Comparison of ENCODE assay signal across 21 cellular contexts in the genomic region with DNA sequence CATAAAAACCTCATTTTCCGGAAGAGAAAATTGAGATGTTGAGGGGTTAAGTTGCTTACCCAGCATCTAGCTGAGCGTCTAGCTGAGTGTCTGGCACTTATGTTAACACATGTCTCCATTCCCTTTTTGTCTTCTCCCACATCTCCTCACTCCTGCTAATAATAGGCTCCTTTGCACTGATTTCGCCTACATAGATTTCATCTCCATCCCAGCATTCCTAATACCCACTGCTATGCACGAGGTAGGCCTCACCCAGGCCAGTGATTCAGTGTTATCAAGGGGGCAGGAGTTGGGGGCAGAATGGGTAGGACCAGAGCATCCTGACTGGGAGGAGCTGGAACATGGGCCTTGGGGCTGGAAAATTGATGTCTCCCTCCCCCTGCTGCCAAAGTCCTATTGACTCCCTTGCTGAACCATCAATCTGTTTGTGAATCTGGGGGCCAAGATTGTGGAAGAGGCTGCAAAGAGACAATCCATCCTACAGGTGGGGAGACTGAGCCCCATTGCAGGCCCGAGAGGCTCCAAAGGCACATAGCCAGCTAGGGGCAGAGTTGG. TPM values are rescaled to one million over a fixed set of nuclear protein-coding genes. Genes with fewer than 3 reads are reported as not detected.
A peak's percentile ranks its signal among the peaks of the same experiment; 100 is the strongest.
DNase-seq lines count a peak whose midpoint lies in the region; ATAC-seq and TF ChIP-seq lines count a peak whose summit lies in the region.
"Had no signal": no experiment of that assay in that cellular context is flagged by ENCODE, and none has a peak within 500 bp of the region (broad histone marks: within the 10 kb centered on the region; RNA-seq: fewer than 3 reads in every experiment).

No MANE protein-coding gene starts in this region.

- H3K9me3 Mint-ChIP-seq in endodermal cell = no peaks in the 10 kb centered on the region
- H3K9me3 Mint-ChIP-seq in stimulated activated effector memory CD8-positive, alpha-beta T cell treated with anti-CD3 and anti-CD28 coated beads, Interleukin-12 subunit alpha, Interleukin-12 subunit beta, amount 100 ng/mL, for 72 hours = no peaks in the 10 kb centered on the region

- no peaks in the 10 kb centered on the region for H3K36me3 Mint-ChIP-seq in endodermal cell (ENCODE audit: low read depth)
- no peaks in the 10 kb centered on the region for H3K36me3 Mint-ChIP-seq in stimulated activated effector memory CD8-positive, alpha-beta T cell treated with anti-CD3 and anti-CD28 coated beads, Interleukin-12 subunit alpha, Interleukin-12 subunit beta, amount 100 ng/mL, for 72 hours
- H3K36me3 Mint-ChIP-seq: CD4-positive, CD25-positive, alpha-beta regulatory T cell had no signal

- H3K79me1 ChIP-seq in mesendoderm (ENCODE audit: low read length) = no peaks in the 10 kb centered on the region

- no peak overlapping the region for H2AK5ac ChIP-seq in mesendoderm (ENCODE audit: low read length)

- H3K4ac ChIP-seq in mesendoderm (ENCODE audit: low read depth, low read length) = no peak overlapping the region

- peaks cover 59% of the 10 kb centered on the region for H3K27me3 Mint-ChIP-seq in endodermal cell (ENCODE audit: insufficient read depth)

- H3K18ac ChIP-seq in mesendoderm (ENCODE audit: low read length) = no peak overlapping the region

- H2BK15ac ChIP-seq in mesendoderm (replicated peaks; ENCODE audit: low read depth) = no peak overlapping the region

- H3K56ac ChIP-seq in mesendoderm (ENCODE audit: low read length) = peak overlapping the region; percentile 42

- no peak for TF ChIP-seq CTCF in endodermal cell (conservative IDR thresholded peaks at IDR 0.05)

- no peak overlapping the region for H2BK120ac ChIP-seq in mesendoderm (ENCODE audit: low read depth, low read length)

- no peak overlapping the region for H3K4me3 Mint-ChIP-seq in endodermal cell
- H3K4me3 Mint-ChIP-seq in stimulated activated effector memory CD8-positive, alpha-beta T cell treated with anti-CD3 and anti-CD28 coated beads, Interleukin-12 subunit alpha, Interleukin-12 subunit beta, amount 100 ng/mL, for 72 hours = no peak overlapping the region
- H3K4me3 Mint-ChIP-seq: CD4-positive, CD25-positive, alpha-beta regulatory T cell had no signal

- peaks cover 1% of the 10 kb centered on the region for H3K4me1 Mint-ChIP-seq in endodermal cell
- peaks cover 7% of the 10 kb centered on the region for H3K4me1 Mint-ChIP-seq in stimulated activated effector memory CD8-positive, alpha-beta T cell treated with anti-CD3 and anti-CD28 coated beads, Interleukin-12 subunit alpha, Interleukin-12 subunit beta, amount 100 ng/mL, for 72 hours

- peaks cover 7% of the 10 kb centered on the region for H3K9me3 ChIP-seq in endodermal cell (ENCODE audit: control insufficient read depth, low read length)
- H3K9me3 ChIP-seq: Peyer's patch had no signal

- no peak for ATAC-seq in stimulated activated effector memory CD8-positive, alpha-beta T cell treated with anti-CD3 and anti-CD28 coated beads, Interleukin-12 subunit alpha, Interleukin-12 subunit beta, amount 100 ng/mL, for 72 hours
- ATAC-seq: HCT116 had no signal

- peaks cover 38% of the 10 kb centered on the region for H3K27me3 ChIP-seq in endodermal cell (ENCODE audit: control insufficient read depth, insufficient read depth, low read length, poor library complexity, severe bottlenecking)
- peaks cover 2% of the 10 kb centered on the region for H3K27me3 ChIP-seq in mesendoderm (ENCODE audit: insufficient read depth, low read length, poor library complexity)
- H3K27me3 ChIP-seq: Peyer's patch had no signal

- 67 to 82% methylated on average over 3 to 5 of the region's 5 CpGs for WGBS in endodermal cell (ENCODE audit: insufficient coverage in 1 of 2, insufficient read length in 1 of 2), 2 experiments
- whole genome bisulfite sequencing in mesendoderm (ENCODE audit: extremely low coverage, insufficient coverage, low lambda C conversion rate) = no CpG with 5 or more reads among the region's 5 CpGs

- H3K27ac ChIP-seq in caudate nucleus (ENCODE audit: low read depth, low read length) (peak overlapping the region; percentile 71), endodermal cell (ENCODE audit: low read depth, low read length) (no peak overlapping the region), mesendoderm (ENCODE audit: low read depth, low read length) (no peak overlapping the region)
- H3K27ac ChIP-seq: Peyer's patch had no signal

- H3K9ac ChIP-seq in endodermal cell (ENCODE audit: extremely low read depth, low read length, poor library complexity, severe bottlenecking) (no peak overlapping the region), mesendoderm (ENCODE audit: low read length) (no peak overlapping the region)

- H3K4me2 ChIP-seq in mesendoderm (ENCODE audit: low read length) = no peak overlapping the region

- H3K36me3 ChIP-seq in endodermal cell (ENCODE audit: control insufficient read depth, insufficient read depth, low read length) (no peaks in the 10 kb centered on the region), mesendoderm (ENCODE audit: control insufficient read depth, insufficient read depth, low read length) (no peaks in the 10 kb centered on the region)
- H3K36me3 ChIP-seq: Peyer's patch had no signal

- H3K27ac Mint-ChIP-seq in endodermal cell = no peak overlapping the region
- peak overlapping the region; percentile 38 for H3K27ac Mint-ChIP-seq in stimulated activated effector memory CD8-positive, alpha-beta T cell treated with anti-CD3 and anti-CD28 coated beads, Interleukin-12 subunit alpha, Interleukin-12 subunit beta, amount 100 ng/mL, for 72 hours

- no peak overlapping the region for H4K5ac ChIP-seq in mesendoderm (ENCODE audit: low read length)

- no peak overlapping the region for H2BK5ac ChIP-seq in mesendoderm (ENCODE audit: low read length)

- DNase-seq in caudate nucleus (lab: John Stamatoyannopoulos, UW) (peak in 5 of 61 donors; percentile 24 to 63 (median 27)), endodermal cell (peak; percentile 9), mesendoderm (no peak), iPS-NIHi11 (ENCODE audit: low spot score) (no peak), NCI-H774 (lab: John Stamatoyannopoulos, UW) (no peak), medulla oblongata (ENCODE audit: extremely low spot score) (no peak)
- no peak for DNase-seq in stimulated activated effector memory CD8-positive, alpha-beta T cell treated with anti-CD3 and anti-CD28 coated beads, Interleukin-12 subunit alpha, Interleukin-12 subunit beta, amount 100 ng/mL, for 72 hours (ENCODE audit: low spot score in 2 of 2)
- DNase-seq: CD4-positive, CD25-positive, alpha-beta regulatory T cell; DMS79; Kasumi-1; NCI-H1694; NCI-H2081; NCI-H2171; NCI-H345; NCI-H524; NCI-H82; Peyer's patch had no signal

- H4K8ac ChIP-seq in mesendoderm (ENCODE audit: low read depth, low read length) = no peak overlapping the region

- no peak overlapping the region for H3K23ac ChIP-seq in mesendoderm (ENCODE audit: low read length)

- H3K4me3 ChIP-seq in endodermal cell (ENCODE audit: low read length) = no peak overlapping the region
- no peak overlapping the region for H3K4me3 ChIP-seq in mesendoderm (ENCODE audit: low read length)
- H3K4me3 ChIP-seq: Peyer's patch had no signal

- H3K4me1 ChIP-seq in endodermal cell (ENCODE audit: control insufficient read depth, insufficient read depth, low read length) (no peaks in the 10 kb centered on the region), mesendoderm (ENCODE audit: control insufficient read depth, low read depth, low read length) (no peaks in the 10 kb centered on the region)
- H3K4me1 ChIP-seq: Peyer's patch had no signal

- no peaks in the 10 kb centered on the region for H3K79me2 ChIP-seq in mesendoderm (ENCODE audit: control insufficient read depth, insufficient read depth, low read length)

RNA-seq across cellular contexts. Expression of a gene that starts 8.0 kb away (rescaled TPM):
- under 1 TPM in 1 of 2 donors, not detected in 1; 0.13 TPM for total RNA-seq in endodermal cell
- 4.3 TPM for polyA plus RNA-seq in endodermal cell (2013, experiment 1 of 2)
- 4.1 TPM for polyA plus RNA-seq in endodermal cell (2013, experiment 2 of 2)
- 0.04 TPM for polyA plus RNA-seq in mesendoderm (2013, experiment 1 of 2)
- polyA plus RNA-seq in mesendoderm (2013, experiment 2 of 2) = 0.04 TPM
- total RNA-seq: H1, OCI-LY7, Peyer's patch had no signal
- polyA plus RNA-seq: BJ had no signal
